17 cellular contexts compared by ENCODE assay signal in the genomic region with DNA sequence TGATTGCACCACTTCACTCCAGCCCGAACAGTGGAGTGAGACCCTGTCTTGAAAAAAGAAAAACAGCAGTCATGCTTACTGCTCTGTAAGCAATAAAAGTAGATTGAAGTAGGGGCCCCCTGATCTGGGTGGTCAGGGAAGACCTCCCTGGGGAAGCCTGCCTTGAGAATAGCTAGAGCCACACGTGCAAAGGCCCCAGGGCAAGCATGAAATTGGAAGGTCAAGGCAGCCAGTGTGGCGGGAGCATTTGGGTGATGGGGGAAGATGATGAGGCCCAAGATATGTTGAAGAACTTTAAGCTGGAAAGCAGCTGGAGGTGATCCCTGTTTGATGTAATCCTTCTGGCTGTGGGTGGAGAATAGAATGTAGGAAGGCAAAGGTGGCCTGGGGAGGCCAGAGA.
DNase-seq lines count a peak whose midpoint lies in the region; ATAC-seq and TF ChIP-seq lines count a peak whose summit lies in the region.
"Had no signal": no experiment of that assay in that cellular context is flagged by ENCODE, and none has a peak within 500 bp of the region (broad histone marks: within the 10 kb centered on the region; RNA-seq: fewer than 3 reads in every experiment).

No MANE protein-coding gene starts in this region.

- no peak overlapping the region for H3K56ac ChIP-seq in IMR-90 (ENCODE audit: extremely low read depth, insufficient read depth, low read length)

- H3K79me1 ChIP-seq in IMR-90 (ENCODE audit: low read depth in 1 of 2, low read length in 2 of 2) = peaks cover 40 to 88% of the 10 kb centered on the region in 2 experiments

- CTCF ChIA-PET in IMR-90 (lab: Yijun Ruan, JAX) (no interaction called here), Caco-2 (lab: Charles Lee) (no interaction called here)

- peak overlapping the region in 9 of 11 experiments; percentile 19 to 82 (median 62); a peak in 17 of 22 replicates for H3K4me2 ChIP-seq in BLaER1 treated with 17β-estradiol and CSF1 and Interleukin-3, amounts not matched to agents 10 nM and 100 nM
- H3K4me2 ChIP-seq in IMR-90 (ENCODE audit: low read depth, low read length) = no peak overlapping the region
- H3K4me2 ChIP-seq: KMS-11, SK-N-SH had no signal

- H2AFZ ChIP-seq in IMR-90 (replicated peaks; ENCODE audit: low read length, poor library complexity) = no peak overlapping the region

- TF ChIP-seq RAD21 in IMR-90 (IDR thresholded peaks at IDR 0.05; ENCODE audit: low read length) = no peak

- no peak for TF ChIP-seq CTCF in IMR-90 (conservative IDR thresholded peaks at IDR 0.05; ENCODE audit: low read depth, low read length)
- no peak for TF ChIP-seq CTCF in brain microvascular endothelial cell (IDR thresholded peaks at IDR 0.05; ENCODE audit: low read depth, low read length, missing control alignments)
- no peak for TF ChIP-seq CTCF in Caco-2 (IDR thresholded peaks at IDR 0.05; ENCODE audit: insufficient read depth in 1 of 2, low read depth in 1 of 2, low read length in 1 of 2, severe bottlenecking in 1 of 2, unreplicated experiment in 1 of 2)

- H3K9me3 Mint-ChIP-seq in activated T-helper 17 cell treated with anti-CD3 and anti-CD28 coated beads, Interleukin-2, amount 50 U/mL, for 72 hours = no peaks in the 10 kb centered on the region
- H3K9me3 Mint-ChIP-seq in naive thymus-derived CD8-positive, alpha-beta T cell = no peaks in the 10 kb centered on the region
- H3K9me3 Mint-ChIP-seq in Caco-2 (ENCODE audit: unreplicated experiment) = no peaks in the 10 kb centered on the region
- H3K9me3 Mint-ChIP-seq: CD4-positive, alpha-beta T cell had no signal

- H3K23ac ChIP-seq in IMR-90 (ENCODE audit: low read depth, low read length) = no peak overlapping the region

- H3K4ac ChIP-seq in IMR-90 (ENCODE audit: low read depth, low read length) = no peak overlapping the region

- H3K9me3 ChIP-seq in BLaER1 treated with 17β-estradiol and CSF1 and Interleukin-3, amounts not matched to agents 10 nM and 100 nM (replicated peaks in 1 of 11) = no peaks in the 10 kb centered on the region
- H3K9me3 ChIP-seq in IMR-90 (ENCODE audit: control insufficient read depth, insufficient read depth, low read length) = no peaks in the 10 kb centered on the region
- H3K9me3 ChIP-seq in Caco-2 = no peaks in the 10 kb centered on the region
- no peaks in the 10 kb centered on the region for H3K9me3 ChIP-seq in aorta (ENCODE audit: control insufficient read depth, low read length)
- H3K9me3 ChIP-seq: SK-N-SH had no signal

- no peak overlapping the region for H4K5ac ChIP-seq in IMR-90 (ENCODE audit: low read depth, low read length)

- intact Hi-C loops in IMR-90 (cut with micrococcal nuclease) = no loop called here
- intact Hi-C loops in Caco-2 (cut with micrococcal nuclease; ENCODE audit: unreplicated experiment) = no loop called here
- intact Hi-C loops in aorta (cut with DNase I) = no loop called here

- no peak for ATAC-seq in IMR-90 (ENCODE audit: low read depth)
- ATAC-seq in activated T-helper 17 cell treated with anti-CD3 and anti-CD28 coated beads, Interleukin-2, amount 50 U/mL, for 72 hours (replicated peaks) = no peak
- no peak for ATAC-seq in naive thymus-derived CD8-positive, alpha-beta T cell
- ATAC-seq in GM21423 (IDR thresholded peaks at IDR 0.05; ENCODE audit: unreplicated experiment) = no peak
- no peak for ATAC-seq in aorta (ENCODE audit: low FRiP score)

- no peak overlapping the region for H2AK9ac ChIP-seq in IMR-90 (replicated peaks; ENCODE audit: low read depth, low read length, poor library complexity)

- H2BK15ac ChIP-seq in IMR-90 (ENCODE audit: low read depth, low read length) = no peak overlapping the region

- POLR2A ChIA-PET in IMR-90 (lab: Charles Lee; ENCODE audit: unreplicated experiment) (no interaction called here), Caco-2 (lab: Charles Lee) (no interaction called here)
- POLR2A ChIA-PET in naive thymus-derived CD8-positive, alpha-beta T cell (lab: Charles Lee) = interaction anchor here (0.6 kb wide), 1 partner anchor 87 kb away, joined by 4 read pairs; no protein-coding TSS in a partner anchor

- in situ Hi-C loops in IMR-90 (cut with MboI; ENCODE audit: low sequenced_read_pairs) = no loop called here
- in situ Hi-C loops in brain microvascular endothelial cell (cut with HindIII; ENCODE audit: low pct_ligation_motif_present, low sequenced_read_pairs) = no loop called here

- DNase-seq in IMR-90 = no peak
- DNase-seq in naive thymus-derived CD8-positive, alpha-beta T cell = no peak
- DNase-seq in brain microvascular endothelial cell = no peak
- DNase-seq in Caco-2 = no peak
- DNase-seq in aorta = no peak
- DNase-seq: CD4-positive, alpha-beta T cell; NCI-H1048; NCI-H1436 treated with DMSO at 0.1 percent for 48 hours; NCI-H2081; NCI-H510A; NCI-H774; Right ventricle myocardium superior; SK-N-SH had no signal

- peaks cover 24% of the 10 kb centered on the region for H3K9me1 ChIP-seq in IMR-90 (ENCODE audit: insufficient read depth, low read length)

- H2BK20ac ChIP-seq in IMR-90 (ENCODE audit: low read depth, low read length) = no peak overlapping the region

- peaks cover 0 to 4% (median 0%) of the 10 kb centered on the region in 11 experiments; a peak in 1 of 22 replicates for H3K36me3 ChIP-seq in BLaER1 treated with 17β-estradiol and CSF1 and Interleukin-3, amounts not matched to agents 10 nM and 100 nM
- H3K36me3 ChIP-seq in IMR-90 (ENCODE audit: control insufficient read depth, insufficient read depth, low read length) (no peaks in the 10 kb centered on the region), brain microvascular endothelial cell (replicated peaks) (peaks cover 3% of the 10 kb centered on the region), Caco-2 (ENCODE audit: control insufficient read depth, insufficient read depth, low read length) (peaks cover 8% of the 10 kb centered on the region), aorta (ENCODE audit: control insufficient read depth in 1 of 2, insufficient read depth in 2 of 2, low read length in 1 of 2) (no peaks in the 10 kb centered on the region)

- TF ChIP-seq POLR2A in IMR-90 (IDR thresholded peaks at IDR 0.05; ENCODE audit: low read depth, low read length) = no peak

- peak overlapping the region in 1 of 2 experiments; percentile 30; a peak in 1 of 4 replicates for H4K8ac ChIP-seq in IMR-90 (ENCODE audit: low read depth in 2 of 2, low read length in 2 of 2)

- BruUV-seq in IMR-90 (replicated peaks; lab: Mats Ljungman, UMichigan) = no TSS peak
- no TSS peak for BruUV-seq in Caco-2 (replicated peaks; lab: Mats Ljungman, UMichigan)

- H3K4me3 ChIP-seq in BLaER1 treated with 17β-estradiol and CSF1 and Interleukin-3, amounts not matched to agents 10 nM and 100 nM = no peak overlapping the region
- H3K4me3 ChIP-seq in IMR-90 (ENCODE audit: insufficient read depth, low read depth, low read length) = no peak overlapping the region
- H3K4me3 ChIP-seq in brain microvascular endothelial cell (ENCODE audit: low read depth, low read length) = no peak overlapping the region
- H3K4me3 ChIP-seq in Caco-2 (ENCODE audit: low read depth, low read length) = no peak overlapping the region
- H3K4me3 ChIP-seq in aorta (ENCODE audit: low read length in 2 of 2) = no peak overlapping the region

- H3K27ac ChIP-seq in BLaER1 treated with 17β-estradiol and CSF1 and Interleukin-3, amounts not matched to agents 10 nM and 100 nM = peak overlapping the region in 3 of 11 experiments; percentile 5 to 17 (median 9); a peak in 4 of 22 replicates
- no peak overlapping the region for H3K27ac ChIP-seq in IMR-90 (ENCODE audit: insufficient read depth, low read length)
- no peak overlapping the region for H3K27ac ChIP-seq in brain microvascular endothelial cell
- H3K27ac ChIP-seq in aorta (ENCODE audit: low read depth in 1 of 2, low read length in 2 of 2) = no peak overlapping the region
- H3K27ac ChIP-seq: KMS-11 had no signal

- H3K4me1 ChIP-seq in BLaER1 treated with 17β-estradiol and CSF1 and Interleukin-3, amounts not matched to agents 10 nM and 100 nM = peaks cover 6 to 100% (median 92%) of the 10 kb centered on the region in 10 experiments
- peaks cover 6% of the 10 kb centered on the region; the same call in 1 of the 2 replicates for H3K4me1 ChIP-seq in IMR-90 (ENCODE audit: control insufficient read depth, insufficient read depth, low read length)
- H3K4me1 ChIP-seq in Caco-2 = no peaks in the 10 kb centered on the region
- no peaks in the 10 kb centered on the region for H3K4me1 ChIP-seq in aorta (ENCODE audit: control insufficient read depth in 1 of 2, insufficient read depth in 2 of 2, low read length in 2 of 2)

- no peak overlapping the region for H2AK5ac ChIP-seq in IMR-90 (ENCODE audit: low read depth, low read length)

- H3K4me1 Mint-ChIP-seq in activated T-helper 17 cell treated with anti-CD3 and anti-CD28 coated beads, Interleukin-2, amount 50 U/mL, for 72 hours = peaks cover 3% of the 10 kb centered on the region
- H3K4me1 Mint-ChIP-seq in naive thymus-derived CD8-positive, alpha-beta T cell = peaks cover 9 to 29% (median 13%) of the 10 kb centered on the region in 4 donors
- H3K4me1 Mint-ChIP-seq in Caco-2 (ENCODE audit: low read depth, unreplicated experiment) = peaks cover 5% of the 10 kb centered on the region

- 0 out of 2 replicates have a peak overlapping the region, but pooled peaks have one; percentile 20 for H3K14ac ChIP-seq in IMR-90 (replicated peaks; ENCODE audit: low read depth, low read length)

- H3K18ac ChIP-seq in IMR-90 (ENCODE audit: low read depth, low read length) = no peak overlapping the region

- H2BK5ac ChIP-seq in IMR-90 (ENCODE audit: low read depth, low read length, poor library complexity, severe bottlenecking) = peak overlapping the region; percentile 12

- no peak overlapping the region for H3K4me3 Mint-ChIP-seq in activated T-helper 17 cell treated with anti-CD3 and anti-CD28 coated beads, Interleukin-2, amount 50 U/mL, for 72 hours
- H3K4me3 Mint-ChIP-seq in naive thymus-derived CD8-positive, alpha-beta T cell = no peak overlapping the region
- H3K4me3 Mint-ChIP-seq in Caco-2 (ENCODE audit: unreplicated experiment) = no peak overlapping the region
- H3K4me3 Mint-ChIP-seq: CD4-positive, alpha-beta T cell had no signal

- no peaks in the 10 kb centered on the region; a peak in 1 of 22 replicates for H4K20me1 ChIP-seq in BLaER1 treated with 17β-estradiol and CSF1 and Interleukin-3, amounts not matched to agents 10 nM and 100 nM
- peaks cover 8% of the 10 kb centered on the region; the same call in 1 of the 2 replicates for H4K20me1 ChIP-seq in IMR-90 (ENCODE audit: insufficient read depth, low read length)

- no peak overlapping the region for H2BK120ac ChIP-seq in IMR-90 (ENCODE audit: low read depth, low read length)

- H3K27me3 Mint-ChIP-seq in activated T-helper 17 cell treated with anti-CD3 and anti-CD28 coated beads, Interleukin-2, amount 50 U/mL, for 72 hours = no peaks in the 10 kb centered on the region
- no peaks in the 10 kb centered on the region for H3K27me3 Mint-ChIP-seq in naive thymus-derived CD8-positive, alpha-beta T cell
- no peaks in the 10 kb centered on the region for H3K27me3 Mint-ChIP-seq in Caco-2 (ENCODE audit: insufficient read depth, unreplicated experiment)
- H3K27me3 Mint-ChIP-seq: CD4-positive, alpha-beta T cell had no signal

- no peak overlapping the region for H4K91ac ChIP-seq in IMR-90 (ENCODE audit: insufficient read depth, low read depth, low read length)

- H3K36me3 Mint-ChIP-seq in activated T-helper 17 cell treated with anti-CD3 and anti-CD28 coated beads, Interleukin-2, amount 50 U/mL, for 72 hours (ENCODE audit: low read depth) = no peaks in the 10 kb centered on the region
- H3K36me3 Mint-ChIP-seq in naive thymus-derived CD8-positive, alpha-beta T cell = peaks cover 0 to 14% (median 0%) of the 10 kb centered on the region in 3 donors
- peaks cover 85% of the 10 kb centered on the region for H3K36me3 Mint-ChIP-seq in Caco-2 (ENCODE audit: insufficient read depth, unreplicated experiment)

- H3K9ac ChIP-seq in BLaER1 treated with 17β-estradiol and CSF1 and Interleukin-3, amounts not matched to agents 10 nM and 100 nM = no peak overlapping the region
- no peak overlapping the region for H3K9ac ChIP-seq in IMR-90 (ENCODE audit: low read depth, low read length)
- H3K9ac ChIP-seq: KMS-11, SK-N-SH had no signal

- 88% methylated on average over 3 of the region's 3 CpGs; no CpG with 5 or more reads in 1 of the 2 experiments for WGBS in IMR-90 (ENCODE audit: extremely low coverage in 2 of 2, insufficient read length in 1 of 2), 2 experiments
- 94% methylated on average over 3 of the region's 3 CpGs for WGBS in aorta, 2 donors

- dilution Hi-C loops in IMR-90 (cut with HindIII; ENCODE audit: low sequenced_read_pairs, unreplicated experiment) = no loop called here

- H3K27ac Mint-ChIP-seq in activated T-helper 17 cell treated with anti-CD3 and anti-CD28 coated beads, Interleukin-2, amount 50 U/mL, for 72 hours = peak overlapping the region; percentile 13
- peak overlapping the region in 6 of 10 donors; percentile 1 to 87 (median 42) for H3K27ac Mint-ChIP-seq in naive thymus-derived CD8-positive, alpha-beta T cell
- H3K27ac Mint-ChIP-seq in Caco-2 (ENCODE audit: unreplicated experiment) = no peak overlapping the region
- H3K27ac Mint-ChIP-seq: CD4-positive, alpha-beta T cell had no signal

- H3K27me3 ChIP-seq in BLaER1 treated with 17β-estradiol and CSF1 and Interleukin-3, amounts not matched to agents 10 nM and 100 nM = no peaks in the 10 kb centered on the region
- H3K27me3 ChIP-seq in IMR-90 (ENCODE audit: control insufficient read depth, insufficient read depth, low read length) (no peaks in the 10 kb centered on the region), brain microvascular endothelial cell (replicated peaks) (no peaks in the 10 kb centered on the region), Caco-2 (replicated peaks; ENCODE audit: control insufficient read depth, insufficient read depth, low read length) (no peaks in the 10 kb centered on the region), aorta (ENCODE audit: control insufficient read depth in 1 of 2, insufficient read depth in 2 of 2, low read length in 1 of 2) (no peaks in the 10 kb centered on the region)
